8 cellular contexts compared by ENCODE assay signal in genomic region chr9:5627686-5628085, GRCh38. TPM values are rescaled to one million over a fixed set of nuclear protein-coding genes. Genes with fewer than 3 reads are reported as not detected.
A peak's percentile ranks its signal among the peaks of the same experiment; 100 is the strongest.
DNase-seq lines count a peak whose midpoint lies in the region; ATAC-seq and TF ChIP-seq lines count a peak whose summit lies in the region.
"Not testable (repeated sequence)": the region's sequence is repeated elsewhere in the genome, so short reads cannot be mapped to it uniquely, and the experiment has no call there.

No MANE protein-coding gene starts in this region.

- POLR2A ChIA-PET in activated CD4-positive, alpha-beta T cell treated with anti-CD3 and anti-CD28 coated beads, Interleukin-2, amount 10 ng/mL, durations not matched to agents 7 days and 5 days (lab: Charles Lee) = interaction anchor here (0.6 to 1.1 kb wide), 2 partner anchors 19 to 886 kb away, joined by 3 read pairs; no protein-coding TSS in a partner anchor

- TF ChIP-seq CTCF in GM06990 (IDR thresholded peaks at IDR 0.05; ENCODE audit: insufficient read depth, low read length, poor library complexity, severe bottlenecking); breast epithelium (IDR thresholded peaks at IDR 0.05); fibroblast of villous mesenchyme (IDR thresholded peaks at IDR 0.05; ENCODE audit: insufficient read depth, low read depth, low read length); mesothelial cell of epicardium (IDR thresholded peaks at IDR 0.05; ENCODE audit: unreplicated experiment); gastrocnemius medialis (IDR thresholded peaks at IDR 0.05 in 4 of 5, conservative IDR thresholded peaks at IDR 0.05 in 1 of 5); uterus (IDR thresholded peaks at IDR 0.05): not testable (repeated sequence)

- not testable (repeated sequence) for H3K9me3 ChIP-seq in breast epithelium, gastrocnemius medialis, uterus

- peak overlapping the region; percentile 98 for H3K4me3 Mint-ChIP-seq in activated CD4-positive, alpha-beta T cell treated with anti-CD3 and anti-CD28 coated beads, Interleukin-2, amount 10 ng/mL, durations not matched to agents 7 days and 5 days
- peak overlapping the region; percentile 86 for H3K4me3 Mint-ChIP-seq in mesothelial cell of epicardium

- not testable (repeated sequence) for H3K9me3 Mint-ChIP-seq in activated CD4-positive, alpha-beta T cell treated with anti-CD3 and anti-CD28 coated beads, Interleukin-2, amount 10 ng/mL, durations not matched to agents 7 days and 5 days; mesothelial cell of epicardium

- not testable (repeated sequence) for H3K27me3 Mint-ChIP-seq in activated CD4-positive, alpha-beta T cell treated with anti-CD3 and anti-CD28 coated beads, Interleukin-2, amount 10 ng/mL, durations not matched to agents 7 days and 5 days; mesothelial cell of epicardium (ENCODE audit: low read depth)

- not testable (repeated sequence) for TF ChIP-seq POLR2A in breast epithelium (IDR thresholded peaks at IDR 0.05); gastrocnemius medialis (IDR thresholded peaks at IDR 0.05); uterus (IDR thresholded peaks at IDR 0.05)

- in situ Hi-C loops in gastrocnemius medialis (cut with MboI; ENCODE audit: low sequenced_read_pairs in 4 of 4) = loop anchor here in 2 of 4 donors (10.0 to 25.0 kb wide), 2 partner anchors 385 to 943 kb away; partner anchors contain the start of gene RANBP6 (in 1 of the 2)

- peak overlapping the region; percentile 94 to 97 for H3K27ac ChIP-seq in breast epithelium
- peak overlapping the region; percentile 89 to 98 (median 93) for H3K27ac ChIP-seq in gastrocnemius medialis
- peak overlapping the region; percentile 95 to 100 for H3K27ac ChIP-seq in uterus

- H3K4me3 ChIP-seq in GM06990 (replicated peaks; ENCODE audit: low read depth, low read length) (peak overlapping the region; percentile 95), breast epithelium (peak overlapping the region; percentile 78 to 96 (median 96)), fibroblast of villous mesenchyme (ENCODE audit: low read depth, low read length) (peak overlapping the region; percentile 89), gastrocnemius medialis (peak overlapping the region; percentile 64 to 97 (median 94)), uterus (peak overlapping the region; percentile 90 to 100)

- ATAC-seq in gastrocnemius medialis = not testable (repeated sequence)

- peaks cover 47% of the 10 kb centered on the region for H3K4me1 Mint-ChIP-seq in activated CD4-positive, alpha-beta T cell treated with anti-CD3 and anti-CD28 coated beads, Interleukin-2, amount 10 ng/mL, durations not matched to agents 7 days and 5 days
- H3K4me1 Mint-ChIP-seq in mesothelial cell of epicardium = peaks cover 32% of the 10 kb centered on the region

- H3K27ac Mint-ChIP-seq in activated CD4-positive, alpha-beta T cell treated with anti-CD3 and anti-CD28 coated beads, Interleukin-2, amount 10 ng/mL, durations not matched to agents 7 days and 5 days = peak overlapping the region; percentile 98
- H3K27ac Mint-ChIP-seq in mesothelial cell of epicardium = peak overlapping the region; percentile 96

- H3K4me1 ChIP-seq in breast epithelium, uterus: not testable (repeated sequence)
- peaks cover 40 to 59% of the 10 kb centered on the region in 2 donors for H3K4me1 ChIP-seq in gastrocnemius medialis

- not testable (repeated sequence) for H3K36me3 ChIP-seq in GM06990 (ENCODE audit: control insufficient read depth, insufficient read depth, low read length); breast epithelium; gastrocnemius medialis; uterus

- DNase-seq in GM06990 (ENCODE audit: extremely low read depth, insufficient read length) (peak; percentile 25), MV-4-11 (lab: John Stamatoyannopoulos, UW) (peak; percentile 47), gastrocnemius medialis (peak in 1 of 2 donors; percentile 18)
- not testable (repeated sequence) for DNase-seq in activated CD4-positive, alpha-beta T cell treated with anti-CD3 and anti-CD28 coated beads, Interleukin-2, amount 10 ng/mL, durations not matched to agents 7 days and 5 days; breast epithelium (ENCODE audit: low spot score in 2 of 2); fibroblast of villous mesenchyme (ENCODE audit: low read depth); mesothelial cell of epicardium (ENCODE audit: low spot score in 2 of 2, unreplicated experiment in 2 of 2); uterus

- H3K36me3 Mint-ChIP-seq in activated CD4-positive, alpha-beta T cell treated with anti-CD3 and anti-CD28 coated beads, Interleukin-2, amount 10 ng/mL, durations not matched to agents 7 days and 5 days (ENCODE audit: low read depth) = peaks cover 18% of the 10 kb centered on the region
- not testable (repeated sequence) for H3K36me3 Mint-ChIP-seq in mesothelial cell of epicardium

- not testable (repeated sequence) for H3K27me3 ChIP-seq in GM06990 (replicated peaks; ENCODE audit: control insufficient read depth, insufficient read depth, low read length); breast epithelium; gastrocnemius medialis; uterus

- intact Hi-C loops in breast epithelium (cut with DNase I; ENCODE audit: low total_unique reads); uterus (cut with DNase I; ENCODE audit: low total_unique reads): not testable (repeated sequence)
- intact Hi-C loops in gastrocnemius medialis (cut with DNase I; ENCODE audit: low total_unique reads) = loop anchor here (2.0 to 5.0 kb wide), 5 partner anchors 19 to 950 kb away; partner anchors contain the start of genes CDC37L1, ERMP1 and RANBP6

- CTCF ChIA-PET in activated CD4-positive, alpha-beta T cell treated with anti-CD3 and anti-CD28 coated beads, Interleukin-2, amount 10 ng/mL, durations not matched to agents 7 days and 5 days (lab: Charles Lee) = interaction anchor here (0.7 to 1.7 kb wide), 4 partner anchors 28 to 868 kb away, joined by 3 to 5 read pairs (median 4); no protein-coding TSS in a partner anchor

RNA-seq across cellular contexts. Expression of gene RIC1, which starts 1.2 kb away (rescaled TPM):
- total RNA-seq in activated CD4-positive, alpha-beta T cell treated with anti-CD3 and anti-CD28 coated beads, Interleukin-2, amount 10 ng/mL, durations not matched to agents 7 days and 5 days = 10 to 100 TPM; 17.7 to 20.2 TPM
- total RNA-seq in breast epithelium (10 to 100 TPM; 42.6 to 74.5 (median 53.1) TPM), fibroblast of villous mesenchyme (57.3 and 71.2 TPM in 2 replicates), mesothelial cell of epicardium (36.4 to 39.2 TPM (median 37.5 TPM) in 3 replicates), gastrocnemius medialis (100 to 1,000 TPM in 1 of 4 donors, 10 to 100 TPM in 3; 34.0 to 153 (median 37.3) TPM), uterus (100 to 1,000 TPM in 1 of 4 donors, 10 to 100 TPM in 3; 24.1 to 106 (median 52.5) TPM)
